Comparison of ENCODE assay signal across 25 cellular contexts in the genomic region with DNA sequence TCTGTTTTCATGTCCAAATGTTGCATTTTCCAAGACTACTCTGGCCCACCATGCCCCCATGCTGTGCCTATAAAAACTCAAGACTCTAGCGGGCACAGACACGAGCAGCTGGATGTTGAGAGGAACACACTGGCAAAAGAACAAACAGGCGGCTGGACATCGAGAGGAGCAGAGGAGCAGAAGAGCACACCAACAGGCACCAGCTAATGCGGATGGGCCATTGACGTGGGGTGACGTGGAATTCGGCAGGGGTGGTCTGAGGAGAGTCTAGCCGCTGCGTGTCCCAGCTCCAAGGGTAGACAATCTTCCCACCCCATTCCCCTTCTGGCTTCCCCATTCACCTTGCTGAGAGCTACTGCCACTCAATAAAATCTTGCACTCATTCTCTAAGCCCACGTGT.
"Had no signal": no experiment of that assay in that cellular context is flagged by ENCODE, and none has a peak within 500 bp of the region (broad histone marks: within the 10 kb centered on the region; RNA-seq: fewer than 3 reads in every experiment).

No MANE protein-coding gene starts in this region.

- H3K4me3 Mint-ChIP-seq: naive thymus-derived CD4-positive, alpha-beta T cell; natural killer cell; nephron; stimulated activated effector memory CD8-positive, alpha-beta T cell treated with anti-CD3 and anti-CD28 coated beads, Interleukin-12 subunit alpha, Interleukin-12 subunit beta, amount 100 ng/mL, for 72 hours; stimulated activated naive B cell treated with anti-CD40 and anti-IgM and Interleukin-4, amounts not matched to agents 10 μg/mL and 1 μg/mL and 100 μg/mL, for 72 hours; stimulated activated naive CD8-positive, alpha-beta T cell treated with anti-CD3 and anti-CD28 coated beads, Interleukin-15, Interleukin-2, amounts not matched to agents 100 ng/mL and 50 ng/mL, for 24 hours had no signal

- H3K4me1 ChIP-seq: pancreas, psoas muscle, right lobe of liver, sigmoid colon, stomach, thyroid gland, tibial nerve, upper lobe of left lung, uterus had no signal

- H3K27me3 ChIP-seq: pancreas, right lobe of liver, sigmoid colon, stomach, thyroid gland, tibial nerve, upper lobe of left lung, uterus had no signal

- H3K9me3 Mint-ChIP-seq: stimulated activated effector memory CD8-positive, alpha-beta T cell treated with anti-CD3 and anti-CD28 coated beads, Interleukin-12 subunit alpha, Interleukin-12 subunit beta, amount 100 ng/mL, for 72 hours; stimulated activated naive CD8-positive, alpha-beta T cell treated with anti-CD3 and anti-CD28 coated beads, Interleukin-15, Interleukin-2, amounts not matched to agents 100 ng/mL and 50 ng/mL, for 24 hours had no signal

- H3K36me3 Mint-ChIP-seq: naive thymus-derived CD4-positive, alpha-beta T cell; natural killer cell; stimulated activated effector memory CD8-positive, alpha-beta T cell treated with anti-CD3 and anti-CD28 coated beads, Interleukin-12 subunit alpha, Interleukin-12 subunit beta, amount 100 ng/mL, for 72 hours; stimulated activated naive B cell treated with anti-CD40 and anti-IgM and Interleukin-4, amounts not matched to agents 10 μg/mL and 1 μg/mL and 100 μg/mL, for 72 hours had no signal

- H3K27ac ChIP-seq: pancreas, psoas muscle, right lobe of liver, sigmoid colon, stomach, thoracic aorta, thyroid gland, tibial nerve, upper lobe of left lung, uterus had no signal

- ATAC-seq: naive thymus-derived CD4-positive, alpha-beta T cell; natural killer cell; pancreas; psoas muscle; right cardiac atrium; right lobe of liver; stimulated activated effector memory CD8-positive, alpha-beta T cell treated with anti-CD3 and anti-CD28 coated beads, Interleukin-12 subunit alpha, Interleukin-12 subunit beta, amount 100 ng/mL, for 72 hours; stimulated activated naive B cell treated with anti-CD40 and anti-IgM and Interleukin-4, amounts not matched to agents 10 μg/mL and 1 μg/mL and 100 μg/mL, for 72 hours had no signal

- FAIRE-seq: pancreas, small intestine had no signal

- H3K9me3 ChIP-seq: pancreas, psoas muscle, right lobe of liver, sigmoid colon, thoracic aorta, thyroid gland, tibial nerve, upper lobe of left lung, uterus had no signal

- H3K27me3 Mint-ChIP-seq: progenitor cell of endocrine pancreas had no signal

- H3K4me3 ChIP-seq: pancreas, psoas muscle, right lobe of liver, sigmoid colon, stomach, thoracic aorta, thyroid gland, tibial nerve, upper lobe of left lung, uterus had no signal

- H3K36me3 ChIP-seq: pancreas, right lobe of liver, sigmoid colon, stomach, thoracic aorta, thyroid gland, tibial nerve, upper lobe of left lung, uterus had no signal

- DNase-seq: naive thymus-derived CD4-positive, alpha-beta T cell; natural killer cell; pancreas; psoas muscle; sigmoid colon; small intestine; stimulated activated CD4-positive, alpha-beta T cell treated with anti-CD3 and anti-CD28 coated beads, Interleukin-15, amount 100 ng/mL, for 24 hours; stimulated activated CD4-positive, alpha-beta T cell treated with anti-CD3 and anti-CD28 coated beads, Interleukin-2, amount 100 ng/mL, for 24 hours; stimulated activated CD4-positive, alpha-beta T cell treated with anti-CD3 and anti-CD28 coated beads, Interleukin-2, amount 100 ng/mL, for 48 hours; stimulated activated CD4-positive, alpha-beta T cell treated with anti-CD3 and anti-CD28 coated beads, Interleukin-4, amount 100 ng/mL, for 24 hours; stimulated activated naive B cell treated with anti-CD40 and anti-IgM and Interleukin-4, amounts not matched to agents 10 μg/mL and 1 μg/mL and 100 μg/mL, for 72 hours; stimulated activated naive CD4-positive, alpha-beta T cell treated with Interleukin-2 at 50 U/mL for 16 hours; stomach; thyroid gland; trophoblast cell; uterus had no signal

- H3K4me1 Mint-ChIP-seq: naive thymus-derived CD4-positive, alpha-beta T cell; natural killer cell; nephron; stimulated activated effector memory CD8-positive, alpha-beta T cell treated with anti-CD3 and anti-CD28 coated beads, Interleukin-12 subunit alpha, Interleukin-12 subunit beta, amount 100 ng/mL, for 72 hours; stimulated activated naive B cell treated with anti-CD40 and anti-IgM and Interleukin-4, amounts not matched to agents 10 μg/mL and 1 μg/mL and 100 μg/mL, for 72 hours had no signal

- H3K27ac Mint-ChIP-seq: naive thymus-derived CD4-positive, alpha-beta T cell; natural killer cell; nephron; progenitor cell of endocrine pancreas; stimulated activated effector memory CD8-positive, alpha-beta T cell treated with anti-CD3 and anti-CD28 coated beads, Interleukin-12 subunit alpha, Interleukin-12 subunit beta, amount 100 ng/mL, for 72 hours; stimulated activated naive B cell treated with anti-CD40 and anti-IgM and Interleukin-4, amounts not matched to agents 10 μg/mL and 1 μg/mL and 100 μg/mL, for 72 hours; stimulated activated naive CD8-positive, alpha-beta T cell treated with anti-CD3 and anti-CD28 coated beads, Interleukin-15, Interleukin-2, amounts not matched to agents 100 ng/mL and 50 ng/mL, for 24 hours had no signal
